ENCODE assay signal across 8 cellular contexts in genomic region chr12:93785262-93786010, GRCh38.
DNase-seq lines count a peak whose midpoint lies in the region; ATAC-seq, FAIRE-seq and TF ChIP-seq lines count a peak whose summit lies in the region.

No MANE protein-coding gene starts in this region.

- peak; percentile 34 to 58 for TF ChIP-seq RAD21 in A549 (conservative IDR thresholded peaks at IDR 0.05 in 1 of 2, IDR thresholded peaks at IDR 0.05 in 1 of 2)

- H3K4me2 ChIP-seq in A549 = peak overlapping the region; percentile 76

- H3K4me1 ChIP-seq in A549 = peaks cover 52% of the 10 kb centered on the region
- no peaks in the 10 kb centered on the region for H3K4me1 ChIP-seq in urinary bladder (ENCODE audit: insufficient read depth)

- ATAC-seq in A549 (peak; percentile 98), HG03196 (IDR thresholded peaks at IDR 0.05; ENCODE audit: unreplicated experiment) (no peak), HG02840 (IDR thresholded peaks at IDR 0.05; ENCODE audit: low FRiP score, unreplicated experiment) (no peak)
- peak; percentile 99 for ATAC-seq in natural killer cell treated with Interleukin-12 subunit alpha and Interleukin-12 subunit beta and Interleukin-15 and Interleukin-18, amount 100 ng/mL, for 72 hours

- H3K4me3 ChIP-seq in A549 (no peak overlapping the region; the same call in 2 of the 3 replicates), urinary bladder (ENCODE audit: low read depth, low read length) (no peak overlapping the region)

- WGBS in A549 (ENCODE audit: missing lambda C conversion rate) = 8% methylated on average over 8 of the region's 8 CpGs
- WGBS in urinary bladder = 35% methylated on average over 8 of the region's 8 CpGs

- POLR2A ChIA-PET in A549 (lab: Yijun Ruan, JAX) = interaction anchor here (0.5 to 2.5 kb wide), 9 partner anchors 17 to 973 kb away, joined by 3 to 11 read pairs (median 4); partner anchors contain the start of gene CRADD

- H3K9me3 Mint-ChIP-seq in natural killer cell treated with Interleukin-12 subunit alpha and Interleukin-12 subunit beta and Interleukin-15 and Interleukin-18, amount 100 ng/mL, for 72 hours = peaks cover 2% of the 10 kb centered on the region

- peak; percentile 51 for FAIRE-seq in A549 (lab: Jason Lieb, UNC)

- H3K27ac ChIP-seq in A549 (peak overlapping the region; percentile 84 to 89), epithelial cell of prostate (peak overlapping the region; percentile 97), urinary bladder (ENCODE audit: low read depth) (peak overlapping the region; percentile 80)

- H3K36me3 ChIP-seq in urinary bladder (ENCODE audit: insufficient read depth) = no peaks in the 10 kb centered on the region

- TF ChIP-seq EP300 in A549 (IDR thresholded peaks at IDR 0.05) = peak; percentile 83 to 89; a peak in 4 of 5 replicates

- H3K27ac Mint-ChIP-seq in natural killer cell treated with Interleukin-12 subunit alpha and Interleukin-12 subunit beta and Interleukin-15 and Interleukin-18, amount 100 ng/mL, for 72 hours = peak overlapping the region; percentile 76 to 81

- no peak for TF ChIP-seq POLR2A in A549 (IDR thresholded peaks at IDR 0.05; ENCODE audit: low read length)

- no peak for TF ChIP-seq CTCF in A549 (IDR thresholded peaks at IDR 0.05)

- peak overlapping the region; percentile 75 for H3K4me3 Mint-ChIP-seq in natural killer cell treated with Interleukin-12 subunit alpha and Interleukin-12 subunit beta and Interleukin-15 and Interleukin-18, amount 100 ng/mL, for 72 hours

- H3K27me3 Mint-ChIP-seq in natural killer cell treated with Interleukin-12 subunit alpha and Interleukin-12 subunit beta and Interleukin-15 and Interleukin-18, amount 100 ng/mL, for 72 hours = no peaks in the 10 kb centered on the region

- CTCF ChIA-PET in A549 (lab: Yijun Ruan, JAX) = interaction anchor here (0.7 to 3.6 kb wide), 7 partner anchors 8 to 316 kb away, joined by 3 to 44 read pairs (median 6); no protein-coding TSS in a partner anchor

- peaks cover 32 to 48% of the 10 kb centered on the region in 2 donors for H3K4me1 Mint-ChIP-seq in natural killer cell treated with Interleukin-12 subunit alpha and Interleukin-12 subunit beta and Interleukin-15 and Interleukin-18, amount 100 ng/mL, for 72 hours (ENCODE audit: low read depth in 2 of 2)

- peaks cover 11% of the 10 kb centered on the region for H3K36me3 Mint-ChIP-seq in natural killer cell treated with Interleukin-12 subunit alpha and Interleukin-12 subunit beta and Interleukin-15 and Interleukin-18, amount 100 ng/mL, for 72 hours

- H3K9me3 ChIP-seq in A549 = peaks cover 6% of the 10 kb centered on the region; the same call in 2 of the 3 replicates

- DNase-seq in A549 (ENCODE audit: low read depth in 1 of 2, low spot score in 1 of 2) (peak; percentile 86 to 96), HPDE6-E6E7 (ENCODE audit: extremely low spot score) (peak; percentile 67), epithelial cell of prostate (ENCODE audit: low read depth, low spot score) (peak; percentile 66)
- peak; percentile 9 for DNase-seq in activated CD4-positive, alpha-beta T cell treated with anti-CD3 and anti-CD28 coated beads, Interleukin-2, amount 50 U/mL, for 1 hour
- peak; percentile 71 for DNase-seq in natural killer cell treated with Interleukin-12 subunit alpha and Interleukin-12 subunit beta and Interleukin-15 and Interleukin-18, amount 100 ng/mL, for 72 hours (ENCODE audit: low spot score)

TF ChIP-seq in A549, 52 proteins besides CTCF, POLR2A, EP300 and RAD21 (continues in another document):
- TF ChIP-seq, protein P1, sequence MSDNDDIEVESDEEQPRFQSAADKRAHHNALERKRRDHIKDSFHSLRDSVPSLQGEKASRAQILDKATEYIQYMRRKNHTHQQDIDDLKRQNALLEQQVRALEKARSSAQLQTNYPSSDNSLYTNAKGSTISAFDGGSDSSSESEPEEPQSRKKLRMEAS (IDR thresholded peaks at IDR 0.05) = peak; percentile 72; the same call in 1 of the 2 replicates
- TF ChIP-seq, protein P2, sequence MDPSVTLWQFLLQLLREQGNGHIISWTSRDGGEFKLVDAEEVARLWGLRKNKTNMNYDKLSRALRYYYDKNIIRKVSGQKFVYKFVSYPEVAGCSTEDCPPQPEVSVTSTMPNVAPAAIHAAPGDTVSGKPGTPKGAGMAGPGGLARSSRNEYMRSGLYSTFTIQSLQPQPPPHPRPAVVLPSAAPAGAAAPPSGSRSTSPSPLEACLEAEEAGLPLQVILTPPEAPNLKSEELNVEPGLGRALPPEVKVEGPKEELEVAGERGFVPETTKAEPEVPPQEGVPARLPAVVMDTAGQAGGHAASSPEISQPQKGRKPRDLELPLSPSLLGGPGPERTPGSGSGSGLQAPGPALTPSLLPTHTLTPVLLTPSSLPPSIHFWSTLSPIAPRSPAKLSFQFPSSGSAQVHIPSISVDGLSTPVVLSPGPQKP (IDR thresholded peaks at IDR 0.05; ENCODE audit: low read depth, low read length) = no peak
- TF ChIP-seq MAZ (IDR thresholded peaks at IDR 0.05; ENCODE audit: borderline replicate concordance, low read depth, low read length) (no peak), CHD4 (IDR thresholded peaks at IDR 0.05; ENCODE audit: borderline replicate concordance) (no peak), HOXB5 (CRISPR knock-in tag; IDR thresholded peaks at IDR 0.05) (no peak; the same call in 1 of the 2 replicates), JUNB (IDR thresholded peaks at IDR 0.05) (peak; percentile 97), NR3C1 (IDR thresholded peaks at IDR 0.05) (no peak), TP53 (CRISPR knock-in tag; IDR thresholded peaks at IDR 0.05) (peak; percentile 14; the same call in 1 of the 2 replicates), ZNF302 (CRISPR knock-in tag; IDR thresholded peaks at IDR 0.05) (0 out of 2 replicates have a peak, but pooled peaks have one; percentile 51), EHMT2 (IDR thresholded peaks at IDR 0.05; ENCODE audit: low read depth) (no peak), EHF (CRISPR knock-in tag; IDR thresholded peaks at IDR 0.05) (no peak), HEYL (CRISPR knock-in tag; IDR thresholded peaks at IDR 0.05) (no peak), HDAC2 (IDR thresholded peaks at IDR 0.05) (no peak), SREBF2 (IDR thresholded peaks at IDR 0.05) (no peak), FOXS1 (CRISPR knock-in tag; IDR thresholded peaks at IDR 0.05) (0 out of 2 replicates have a peak, but pooled peaks have one; percentile 7), ESRRA (IDR thresholded peaks at IDR 0.05; ENCODE audit: borderline replicate concordance, low read length) (peak; percentile 78), ZSCAN20 (CRISPR knock-in tag; IDR thresholded peaks at IDR 0.05) (no peak), BHLHE40 (IDR thresholded peaks at IDR 0.05; ENCODE audit: low read depth, low read length) (no peak), SMC3 (IDR thresholded peaks at IDR 0.05) (peak; percentile 47; the same call in 2 of the 3 replicates), CBX8 (IDR thresholded peaks at IDR 0.05) (no peak), KDM5A (IDR thresholded peaks at IDR 0.05) (no peak), POLR2AphosphoS2 (conservative IDR thresholded peaks at IDR 0.05; ENCODE audit: low read length) (no peak), GATA3 (IDR thresholded peaks at IDR 0.05; ENCODE audit: borderline replicate concordance) (peak; percentile 92), CEBPB (IDR thresholded peaks at IDR 0.05) (peak in 1 of 2 experiments; percentile 66; a peak in 1 of 4 replicates), ZC3H11A (IDR thresholded peaks at IDR 0.05) (no peak), JUN (IDR thresholded peaks at IDR 0.05) (peak; percentile 83 to 91), FOSB (CRISPR knock-in tag; IDR thresholded peaks at IDR 0.05) (no peak), NPAS2 (CRISPR knock-in tag; IDR thresholded peaks at IDR 0.05; ENCODE audit: borderline replicate concordance) (no peak), HOXB13 (CRISPR knock-in tag; IDR thresholded peaks at IDR 0.05; ENCODE audit: low read depth) (peak; percentile 86; the same call in 1 of the 2 replicates), RFX5 (IDR thresholded peaks at IDR 0.05) (no peak), HOXA7 (CRISPR knock-in tag; IDR thresholded peaks at IDR 0.05) (no peak), RARB (CRISPR knock-in tag; IDR thresholded peaks at IDR 0.05) (0 out of 2 replicates have a peak, but pooled peaks have one; percentile 52), PHF8 (IDR thresholded peaks at IDR 0.05; ENCODE audit: borderline replicate concordance, low read depth) (no peak), TFCP2L1 (CRISPR knock-in tag; IDR thresholded peaks at IDR 0.05) (0 out of 2 replicates have a peak, but pooled peaks have one; percentile 21), CHD2 (IDR thresholded peaks at IDR 0.05; ENCODE audit: low read length, partially characterized antibody) (no peak)
- TF ChIP-seq, protein P3, sequence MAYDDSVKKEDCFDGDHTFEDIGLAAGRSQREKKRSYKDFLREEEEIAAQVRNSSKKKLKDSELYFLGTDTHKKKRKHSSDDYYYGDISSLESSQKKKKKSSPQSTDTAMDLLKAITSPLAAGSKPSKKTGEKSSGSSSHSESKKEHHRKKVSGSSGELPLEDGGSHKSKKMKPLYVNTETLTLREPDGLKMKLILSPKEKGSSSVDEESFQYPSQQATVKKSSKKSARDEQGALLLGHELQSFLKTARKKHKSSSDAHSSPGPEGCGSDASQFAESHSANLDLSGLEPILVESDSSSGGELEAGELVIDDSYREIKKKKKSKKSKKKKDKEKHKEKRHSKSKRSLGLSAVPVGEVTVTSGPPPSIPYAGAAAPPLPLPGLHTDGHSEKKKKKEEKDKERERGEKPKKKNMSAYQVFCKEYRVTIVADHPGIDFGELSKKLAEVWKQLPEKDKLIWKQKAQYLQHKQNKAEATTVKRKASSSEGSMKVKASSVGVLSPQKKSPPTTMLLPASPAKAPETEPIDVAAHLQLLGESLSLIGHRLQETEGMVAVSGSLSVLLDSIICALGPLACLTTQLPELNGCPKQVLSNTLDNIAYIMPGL (CRISPR knock-in tag; IDR thresholded peaks at IDR 0.05; ENCODE audit: borderline replicate concordance) = no peak
- TF ChIP-seq, protein P4, sequence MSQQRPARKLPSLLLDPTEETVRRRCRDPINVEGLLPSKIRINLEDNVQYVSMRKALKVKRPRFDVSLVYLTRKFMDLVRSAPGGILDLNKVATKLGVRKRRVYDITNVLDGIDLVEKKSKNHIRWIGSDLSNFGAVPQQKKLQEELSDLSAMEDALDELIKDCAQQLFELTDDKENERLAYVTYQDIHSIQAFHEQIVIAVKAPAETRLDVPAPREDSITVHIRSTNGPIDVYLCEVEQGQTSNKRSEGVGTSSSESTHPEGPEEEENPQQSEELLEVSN (IDR thresholded peaks at IDR 0.05; ENCODE audit: borderline replicate concordance, low read depth) = no peak; the same call in 1 of the 2 replicates
- TF ChIP-seq, protein P5, sequence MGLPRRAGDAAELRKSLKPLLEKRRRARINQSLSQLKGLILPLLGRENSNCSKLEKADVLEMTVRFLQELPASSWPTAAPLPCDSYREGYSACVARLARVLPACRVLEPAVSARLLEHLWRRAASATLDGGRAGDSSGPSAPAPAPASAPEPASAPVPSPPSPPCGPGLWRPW (IDR thresholded peaks at IDR 0.05) = 0 out of 2 replicates have a peak, but pooled peaks have one; percentile 19

Comparison
In these comparisons a context has a peak if more than half of its experiments do, and no peak if none do; other contexts are left out.
1. ATAC-seq: peak in A549 (2 of 2) and natural killer cell treated with Interleukin-12 subunit alpha and Interleukin-12 subunit beta and Interleukin-15 and Interleukin-18, amount 100 ng/mL, for 72 hours (2 of 2); none in HG03196 (single experiment) and HG02840 (single experiment).
2. DNase-seq: peak in every context shown above with its lines; median percentile 91 in A549; 71 in natural killer cell treated with Interleukin-12 subunit alpha and Interleukin-12 subunit beta and Interleukin-15 and Interleukin-18, amount 100 ng/mL, for 72 hours; 67 in HPDE6-E6E7; 66 in epithelial cell of prostate; 9 in activated CD4-positive, alpha-beta T cell treated with anti-CD3 and anti-CD28 coated beads, Interleukin-2, amount 50 U/mL, for 1 hour.
3. Peak in every context shown above with its lines, with median percentiles within 50 percentile points of each other: H3K27ac ChIP-seq.